ENCODE assay signal across 8 cellular contexts in the genomic region with DNA sequence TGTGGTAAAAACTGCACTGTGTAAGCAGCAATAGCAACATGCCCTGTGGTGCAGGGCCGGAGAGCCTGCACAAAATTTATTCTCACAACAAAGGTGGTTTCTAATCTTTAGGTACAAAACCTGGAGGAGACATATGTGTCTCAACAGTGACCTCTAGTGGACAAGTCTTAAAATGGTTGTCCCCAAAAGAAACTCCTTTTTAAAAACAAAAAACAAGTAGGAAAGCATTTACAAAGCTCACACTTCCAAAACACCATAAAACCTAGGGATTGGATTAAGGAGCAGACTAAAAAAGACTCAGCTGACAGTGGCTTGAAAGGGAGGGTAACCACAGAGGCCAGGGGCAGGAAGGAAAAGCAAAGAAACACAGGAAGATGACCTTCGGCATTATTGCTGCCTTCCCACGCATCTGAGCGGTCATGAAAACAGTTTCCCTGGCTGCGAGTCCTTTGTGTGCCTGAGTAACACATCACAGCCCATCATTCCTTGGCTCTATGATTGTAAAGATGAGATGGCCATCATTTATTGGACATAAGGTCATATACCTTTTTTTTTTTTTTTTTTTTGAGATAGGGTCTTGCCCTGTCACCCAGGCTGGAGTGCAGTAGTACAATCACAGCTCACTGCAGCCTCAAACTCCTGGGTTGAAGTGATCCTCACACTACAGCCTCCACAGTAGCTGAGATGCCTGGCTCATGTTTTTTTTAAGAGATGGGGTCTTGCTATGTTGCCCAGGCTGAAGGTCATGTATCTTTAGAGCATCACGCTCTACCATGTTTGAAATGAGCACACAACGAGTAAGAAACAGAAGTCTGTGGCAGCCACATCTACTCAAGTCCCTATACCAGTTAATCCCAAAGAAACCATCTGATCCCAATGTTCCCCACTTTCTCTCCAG. TPM values are rescaled to one million over a fixed set of nuclear protein-coding genes. Genes with fewer than 3 reads are reported as not detected.
DNase-seq lines count a peak whose midpoint lies in the region; ATAC-seq and TF ChIP-seq lines count a peak whose summit lies in the region.

No MANE protein-coding gene starts in this region.

- POLR2A ChIA-PET in CD4-positive, alpha-beta memory T cell (lab: Charles Lee; ENCODE audit: partially characterized antibody): no interaction called here

- H3K4me1 ChIP-seq in CD4-positive, alpha-beta memory T cell (ENCODE audit: insufficient read depth, low read length): peaks cover 28% of the 10 kb centered on the region
- no peaks in the 10 kb centered on the region for H3K4me1 ChIP-seq in RWPE2 (ENCODE audit: insufficient read depth, poor library complexity, severe bottlenecking)
- no peaks in the 10 kb centered on the region for H3K4me1 ChIP-seq in endodermal cell (ENCODE audit: control insufficient read depth, insufficient read depth, low read length)

- WGBS in endodermal cell (ENCODE audit: insufficient coverage in 1 of 2, insufficient read length in 1 of 2), 2 experiments: 86 to 93% methylated on average over 7 of the region's 7 CpGs

- intact Hi-C loops in CD4-positive, alpha-beta memory T cell (cut with micrococcal nuclease): loop anchor here (1.0 to 5.0 kb wide), 4 partner anchors 32 to 875 kb away; partner anchors contain the start of gene RSU1

- H3K4me3 ChIP-seq in CD4-positive, alpha-beta memory T cell (ENCODE audit: low read length in 2 of 2): no peak overlapping the region
- H3K4me3 ChIP-seq in RWPE2 (ENCODE audit: severe bottlenecking) (no peak overlapping the region), endodermal cell (ENCODE audit: low read length) (no peak overlapping the region)

- H3K4me3 Mint-ChIP-seq in CD4-positive, alpha-beta memory T cell: peak overlapping the region in 6 of 8 donors; percentile 14 to 82 (median 66)
- no peak overlapping the region for H3K4me3 Mint-ChIP-seq in endodermal cell

- peaks cover 6% of the 10 kb centered on the region for H3K36me3 ChIP-seq in CD4-positive, alpha-beta memory T cell (ENCODE audit: insufficient read depth, low read length)
- H3K36me3 ChIP-seq in RWPE2 (ENCODE audit: low read depth) (0 out of 2 replicates have a peak, but pooled peaks cover 3% of the 10 kb centered on the region), endodermal cell (ENCODE audit: control insufficient read depth, insufficient read depth, low read length) (peaks cover 3% of the 10 kb centered on the region)

- peak; percentile 86 for TF ChIP-seq CTCF in RWPE2 (IDR thresholded peaks at IDR 0.05; ENCODE audit: poor library complexity, severe bottlenecking)
- TF ChIP-seq CTCF in endodermal cell (conservative IDR thresholded peaks at IDR 0.05): peak; percentile 83

- H3K27ac ChIP-seq in CD4-positive, alpha-beta memory T cell (ENCODE audit: low read depth, low read length): no peak overlapping the region
- H3K27ac ChIP-seq in RWPE2 (ENCODE audit: poor library complexity, severe bottlenecking) (no peak overlapping the region), endodermal cell (ENCODE audit: low read depth, low read length) (no peak overlapping the region)

- peaks cover 23 to 41% (median 32%) of the 10 kb centered on the region in 4 donors for H3K4me1 Mint-ChIP-seq in CD4-positive, alpha-beta memory T cell
- peaks cover 16% of the 10 kb centered on the region for H3K4me1 Mint-ChIP-seq in endodermal cell

- no peaks in the 10 kb centered on the region for H3K27me3 Mint-ChIP-seq in CD4-positive, alpha-beta memory T cell
- no peaks in the 10 kb centered on the region for H3K27me3 Mint-ChIP-seq in endodermal cell (ENCODE audit: insufficient read depth)

- peaks cover 10 to 15% of the 10 kb centered on the region in 2 donors for H3K36me3 Mint-ChIP-seq in CD4-positive, alpha-beta memory T cell
- peaks cover 9% of the 10 kb centered on the region for H3K36me3 Mint-ChIP-seq in endodermal cell (ENCODE audit: low read depth)

- H3K9ac ChIP-seq in endodermal cell (ENCODE audit: extremely low read depth, low read length, poor library complexity, severe bottlenecking): no peak overlapping the region

- peak overlapping the region; percentile 77 to 98 (median 89) for H3K27ac Mint-ChIP-seq in CD4-positive, alpha-beta memory T cell
- H3K27ac Mint-ChIP-seq in endodermal cell: peak overlapping the region; percentile 20

- peak in 4 of 5 donors; percentile 57 to 66 (median 62) for DNase-seq in CD4-positive, alpha-beta memory T cell
- DNase-seq in Kasumi-1 (lab: John Stamatoyannopoulos, UW) (peak; percentile 53 to 84), RWPE2 (ENCODE audit: low spot score) (no peak), endodermal cell (no peak), midbrain (lab: John Stamatoyannopoulos, UW) (peak; percentile 38), ureter (ENCODE audit: low spot score) (no peak)

- ATAC-seq in GM18907 (IDR thresholded peaks at IDR 0.05; ENCODE audit: unreplicated experiment) (peak; percentile 55), RWPE2 (ENCODE audit: low read depth) (no peak), GM18867 (IDR thresholded peaks at IDR 0.05; ENCODE audit: unreplicated experiment) (no peak)

- no peaks in the 10 kb centered on the region for H3K9me3 Mint-ChIP-seq in CD4-positive, alpha-beta memory T cell
- H3K9me3 Mint-ChIP-seq in endodermal cell: no peaks in the 10 kb centered on the region

- H3K9me3 ChIP-seq in CD4-positive, alpha-beta memory T cell (ENCODE audit: control insufficient read depth in 1 of 2, low read length in 2 of 2): no peaks in the 10 kb centered on the region
- H3K9me3 ChIP-seq in RWPE2 (ENCODE audit: severe bottlenecking): no peaks in the 10 kb centered on the region
- no peaks in the 10 kb centered on the region for H3K9me3 ChIP-seq in endodermal cell (ENCODE audit: control insufficient read depth, low read length)

- CTCF ChIA-PET in CD4-positive, alpha-beta memory T cell (lab: Charles Lee; ENCODE audit: partially characterized antibody): interaction anchor here (0.6 to 4.8 kb wide), 16 partner anchors 11 to 876 kb away, joined by 3 to 21 read pairs (median 5); partner anchors contain the start of gene RSU1

- H3K27me3 ChIP-seq in CD4-positive, alpha-beta memory T cell (ENCODE audit: insufficient read depth, low read length): no peaks in the 10 kb centered on the region
- H3K27me3 ChIP-seq in RWPE2 (ENCODE audit: insufficient read depth, poor library complexity, severe bottlenecking) (no peaks in the 10 kb centered on the region), endodermal cell (ENCODE audit: control insufficient read depth, insufficient read depth, low read length, poor library complexity, severe bottlenecking) (no peaks in the 10 kb centered on the region)

RNA-seq across cellular contexts. Expression of gene RSU1, which starts 39.5 kb away (rescaled TPM):
- total RNA-seq in CD4-positive, alpha-beta memory T cell: 10 to 100 TPM; 53.6 to 54.7 TPM
- polyA plus RNA-seq in CD4-positive, alpha-beta memory T cell: 100 to 1,000 TPM; 136 to 186 TPM
- total RNA-seq in endodermal cell: 10 to 100 TPM; 39.5 to 46.4 TPM
- polyA plus RNA-seq in endodermal cell (2013, experiment 1 of 2): 45.8 TPM
- polyA plus RNA-seq in endodermal cell (2013, experiment 2 of 2): 40.9 TPM
- 78.7 TPM for total RNA-seq in ureter

Comparison
In these comparisons a context has a peak if more than half of its experiments do, and no peak if none do; other contexts are left out.
1. DNase-seq: peak in CD4-positive, alpha-beta memory T cell (4 of 5), Kasumi-1 (2 of 2) and midbrain (single experiment); none in RWPE2 (single experiment), endodermal cell (single experiment) and ureter (single experiment).